In genomic region chr3:177197041-177197933, GRCh38 we compare ENCODE assay signal across 8 cellular contexts. TPM values are rescaled to one million over a fixed set of nuclear protein-coding genes. Genes with fewer than 3 reads are reported as not detected.
DNase-seq lines count a peak whose midpoint lies in the region; ATAC-seq and TF ChIP-seq lines count a peak whose summit lies in the region.

TBL1XR1 (minus strand) TSS chr3:177197482; CDS start chr3:177064977, 132,505 bp downstream.

- H3K27me3 Mint-ChIP-seq in Calu3 (ENCODE audit: unreplicated experiment): no peaks in the 10 kb centered on the region

- peak within 1 kb of the TSS; percentile 99 for H3K9ac ChIP-seq in OCI-LY3 (ENCODE audit: low read length)

- peaks cover 58% of the 10 kb centered on the region for H3K4me1 ChIP-seq in OCI-LY3 (ENCODE audit: low read length)

- peak within 1 kb of the TSS; percentile 71 for H3K27ac Mint-ChIP-seq in Calu3 (ENCODE audit: unreplicated experiment)

- H3K9me3 Mint-ChIP-seq in Calu3 (ENCODE audit: low read depth, unreplicated experiment): no peaks in the 10 kb centered on the region

- H3K27ac ChIP-seq in OCI-LY3 (ENCODE audit: low read length): peak within 1 kb of the TSS; percentile 94

- H2AFZ ChIP-seq in OCI-LY3 (ENCODE audit: low read depth, low read length): no peak within 1 kb of the TSS

- no peaks in the 10 kb centered on the region for H3K9me3 ChIP-seq in OCI-LY3 (ENCODE audit: insufficient read depth, low read length)

- H3K79me2 ChIP-seq in OCI-LY3 (ENCODE audit: low read length): peaks cover 59% of the 10 kb centered on the region

- H3K4me1 Mint-ChIP-seq in Calu3 (ENCODE audit: low read depth, unreplicated experiment): peaks cover 32% of the 10 kb centered on the region

- H3K27me3 ChIP-seq in OCI-LY3 (ENCODE audit: low read depth, low read length): no peaks in the 10 kb centered on the region

- peak within 1 kb of the TSS; percentile 80 for H3K4me2 ChIP-seq in OCI-LY3 (ENCODE audit: low read length)

- intact Hi-C loops in Calu3 (cut with micrococcal nuclease; ENCODE audit: unreplicated experiment): loop anchor here (5.0 to 10.0 kb wide), 4 partner anchors 325 to 1128 kb away; no protein-coding TSS in a partner anchor

- peak; percentile 94 for DNase-seq in Calu3
- DNase-seq in HuH-7.5 (ENCODE audit: low spot score): peak; percentile 94
- peak; percentile 75 for DNase-seq in activated T-cell treated with anti-CD3 and anti-CD28 coated beads for 24 hours (ENCODE audit: low read depth)
- peak; percentile 99 for DNase-seq in epidermal melanocyte (ENCODE audit: insufficient read length, low spot score)
- DNase-seq in middle frontal gyrus (ENCODE audit: extremely low spot score, low spot score): peak; percentile 86
- peak; percentile 72 to 75 for DNase-seq in stimulated activated CD8-positive, alpha-beta memory T cell treated with anti-CD3 and anti-CD28 coated beads, Interleukin-2, amount 100 ng/mL, for 1 hour (ENCODE audit: low read depth in 2 of 2)

- H4K20me1 ChIP-seq in OCI-LY3 (ENCODE audit: insufficient read depth, low read length): peaks cover 19% of the 10 kb centered on the region

- CTCF ChIA-PET in Calu3 (lab: Charles Lee): interaction anchor here (0.6 to 1.5 kb wide), 5 partner anchors 103 to 327 kb away, joined by 3 to 10 read pairs (median 8); no protein-coding TSS in a partner anchor

- peaks cover 56% of the 10 kb centered on the region for H3K36me3 Mint-ChIP-seq in Calu3 (ENCODE audit: insufficient read depth, unreplicated experiment)

- peak within 1 kb of the TSS; percentile 70 for H3K4me3 Mint-ChIP-seq in Calu3 (ENCODE audit: low read depth, unreplicated experiment)

- H3K36me3 ChIP-seq in OCI-LY3 (replicated peaks; ENCODE audit: low read depth, low read length): peaks cover 26% of the 10 kb centered on the region

- TF ChIP-seq CTCF in Calu3 (IDR thresholded peaks at IDR 0.05; ENCODE audit: unreplicated experiment) (no peak), OCI-LY3 (IDR thresholded peaks at IDR 0.05; ENCODE audit: low read depth, low read length) (no peak)

- ATAC-seq in GM21515 (IDR thresholded peaks at IDR 0.05; ENCODE audit: unreplicated experiment): peak; percentile 43

- peak within 1 kb of the TSS; percentile 83 for H3K4me3 ChIP-seq in OCI-LY3 (ENCODE audit: low read length)

- BruUV-seq in Calu3 (replicated peaks; lab: Mats Ljungman, UMichigan): no TSS peak

RNA-seq across cellular contexts. Expression of gene TBL1XR1, which starts in this region (rescaled TPM):
- total RNA-seq in Calu3 (2022): 199 and 206 TPM in 2 replicates

Comparison
In these comparisons a context has a peak if more than half of its experiments do, and no peak if none do; other contexts are left out.
1. Peak in every context shown above with its lines: DNase-seq, ATAC-seq, H3K4me3 ChIP-seq and H3K27ac ChIP-seq.